8 cellular contexts compared by ENCODE assay signal in the genomic region with DNA sequence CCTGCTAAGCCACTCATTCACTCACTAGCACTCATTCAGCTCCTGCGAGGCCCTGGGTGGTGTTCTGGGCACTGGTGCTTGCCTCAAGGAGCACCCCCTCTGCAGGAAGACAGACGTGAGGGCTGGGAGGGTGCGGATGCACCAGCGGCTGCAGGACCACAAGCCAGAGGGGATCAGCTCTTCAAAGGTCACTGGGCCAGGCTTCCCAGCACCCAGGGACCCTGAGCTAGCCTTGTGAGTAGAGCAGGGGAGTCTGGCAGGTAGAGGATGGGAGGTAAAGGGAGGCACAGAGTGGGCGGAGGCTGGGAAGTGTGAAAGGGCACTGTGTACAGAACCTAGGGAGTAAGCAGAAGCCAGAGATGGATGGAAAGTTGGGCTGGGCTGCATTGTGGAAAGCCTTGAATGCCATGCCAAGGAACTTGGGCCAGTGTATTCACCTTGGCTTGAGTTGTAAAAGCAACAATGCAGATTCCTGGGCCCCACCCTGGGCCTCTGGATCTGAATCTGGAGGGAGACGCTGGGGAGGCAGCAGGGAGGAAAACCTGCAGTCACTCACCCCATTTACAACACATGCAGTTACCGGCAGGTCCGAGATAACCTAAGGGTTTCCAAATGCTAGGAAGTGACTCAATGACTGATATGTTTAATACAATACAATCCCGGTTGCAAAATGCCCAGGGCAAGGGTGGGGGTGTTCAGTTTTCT. TPM values are rescaled to one million over a fixed set of nuclear protein-coding genes. Genes with fewer than 3 reads are reported as not detected.
DNase-seq lines count a peak whose midpoint lies in the region; ATAC-seq and TF ChIP-seq lines count a peak whose summit lies in the region.

No MANE protein-coding gene starts in this region.

- H3K27me3 ChIP-seq in stomach smooth muscle (ENCODE audit: control insufficient read depth in 1 of 2, insufficient read depth in 2 of 2, low read length in 2 of 2): no peaks in the 10 kb centered on the region
- no peaks in the 10 kb centered on the region; the same call in 1 of the 2 replicates for H3K27me3 ChIP-seq in Karpas-422 (ENCODE audit: low read length)

- 75 to 81% methylated on average over 6 of the region's 9 CpGs for WGBS in mesodermal cell (ENCODE audit: insufficient coverage in 2 of 2), 2 experiments

- DNase-seq in coronary artery (ENCODE audit: low spot score) (peak; percentile 86), HEK293T (ENCODE audit: extremely low spot score) (no peak), Karpas-422 (no peak)

- H2AFZ ChIP-seq in Karpas-422 (ENCODE audit: low read length): no peak overlapping the region

- H3K9me2 ChIP-seq in Karpas-422 (replicated peaks; ENCODE audit: insufficient read depth, low read length): no peaks in the 10 kb centered on the region

- peaks cover 4% of the 10 kb centered on the region; the same call in 1 of the 2 replicates for H4K20me1 ChIP-seq in Karpas-422 (ENCODE audit: insufficient read depth, low read depth, low read length)

- H3K4me1 ChIP-seq in HEK293 (ENCODE audit: control insufficient read depth, insufficient read depth, low read length) (no peaks in the 10 kb centered on the region), mesodermal cell (ENCODE audit: control insufficient read depth, insufficient read depth, low read length, poor library complexity, severe bottlenecking) (peaks cover 10% of the 10 kb centered on the region), stomach smooth muscle (ENCODE audit: control insufficient read depth, insufficient read depth, low read length) (peaks cover 59% of the 10 kb centered on the region), Karpas-422 (ENCODE audit: low read length) (peaks cover 28% of the 10 kb centered on the region)

- H3K36me3 ChIP-seq in HEK293 (ENCODE audit: control insufficient read depth in 2 of 2, insufficient read depth in 1 of 2, low read length in 2 of 2) (no peaks in the 10 kb centered on the region), mesodermal cell (ENCODE audit: control insufficient read depth, insufficient read depth, low read length) (no peaks in the 10 kb centered on the region), stomach smooth muscle (ENCODE audit: control insufficient read depth in 2 of 2, insufficient read depth in 2 of 2, low read length in 2 of 2) (peaks cover 0 to 3% of the 10 kb centered on the region in 2 donors), Karpas-422 (ENCODE audit: insufficient read depth, low read length) (no peaks in the 10 kb centered on the region)

- H3K4me2 ChIP-seq in Karpas-422 (ENCODE audit: low read depth, low read length, poor library complexity, severe bottlenecking): no peak overlapping the region

- CTCF ChIA-PET in HEK293 (lab: Yijun Ruan, JAX): interaction anchor here (0.8 kb wide), 1 partner anchor 88 kb away, joined by 3 read pairs; no protein-coding TSS in a partner anchor
- CTCF ChIA-PET in HEK293T (lab: Yijun Ruan, JAX): no interaction called here

- POLR2A ChIA-PET in HEK293 (lab: Yijun Ruan, JAX): no interaction called here
- POLR2A ChIA-PET in HEK293T (lab: Yijun Ruan, JAX): no interaction called here

- no peaks in the 10 kb centered on the region for H3K79me2 ChIP-seq in Karpas-422 (ENCODE audit: low read length)

- H3K9me3 ChIP-seq in HEK293 (ENCODE audit: control insufficient read depth, insufficient read depth, low read depth, low read length) (no peaks in the 10 kb centered on the region), mesodermal cell (ENCODE audit: control insufficient read depth, low read length) (no peaks in the 10 kb centered on the region), stomach smooth muscle (ENCODE audit: control insufficient read depth in 2 of 2, low read length in 2 of 2) (no peaks in the 10 kb centered on the region), Karpas-422 (ENCODE audit: low read length) (no peaks in the 10 kb centered on the region)

- no peak for ATAC-seq in HG03342 (IDR thresholded peaks at IDR 0.05; ENCODE audit: unreplicated experiment)

- no peak overlapping the region for H3K4me3 ChIP-seq in HEK293 (ENCODE audit: low read depth, low read length)
- H3K4me3 ChIP-seq in WI38 (ENCODE audit: low read depth, low read length): peak overlapping the region; percentile 87
- peak overlapping the region; percentile 91 for H3K4me3 ChIP-seq in coronary artery
- H3K4me3 ChIP-seq in mesodermal cell (ENCODE audit: extremely low read depth, insufficient read depth, low read length, poor library complexity, severe bottlenecking): peak overlapping the region; percentile 79
- H3K4me3 ChIP-seq in stomach smooth muscle (ENCODE audit: low read length in 2 of 2): peak overlapping the region; percentile 61 to 86
- no peak overlapping the region for H3K4me3 ChIP-seq in Karpas-422 (ENCODE audit: low read length)

- H3K27ac ChIP-seq in HEK293 (ENCODE audit: extremely low read depth, low read depth, low read length) (no peak overlapping the region), coronary artery (peak overlapping the region; percentile 94 to 96), mesodermal cell (ENCODE audit: low read depth, low read length, severe bottlenecking) (no peak overlapping the region), stomach smooth muscle (ENCODE audit: low read length) (peak overlapping the region; percentile 97), Karpas-422 (ENCODE audit: low read length) (no peak overlapping the region)

- TF ChIP-seq CTCF in HEK293 (tag by site-specific recombination; IDR thresholded peaks at IDR 0.05) (no peak), WI38 (IDR thresholded peaks at IDR 0.05; ENCODE audit: low read depth, low read length) (no peak), coronary artery (IDR thresholded peaks at IDR 0.05) (no peak)

- peak overlapping the region; percentile 91 to 94 for H3K9ac ChIP-seq in stomach smooth muscle (ENCODE audit: low read length in 2 of 2)
- H3K9ac ChIP-seq in Karpas-422 (ENCODE audit: low read length): no peak overlapping the region

TF ChIP-seq in HEK293, 187 proteins besides CTCF, POLR2A, EP300 and RAD21:
- TF ChIP-seq ZFP37 (tag by site-specific recombination; IDR thresholded peaks at IDR 0.05): no peak
- no peak for TF ChIP-seq SCRT1 (tag by site-specific recombination; IDR thresholded peaks at IDR 0.05; ENCODE audit: borderline replicate concordance)
- TF ChIP-seq ZNF37A (tag by site-specific recombination; IDR thresholded peaks at IDR 0.05): no peak
- peak; percentile 7 for TF ChIP-seq ZBTB26 (tag by site-specific recombination; optimal IDR thresholded peaks at IDR 0.05)
- TF ChIP-seq ZBTB20 (tag by site-specific recombination; IDR thresholded peaks at IDR 0.05): peak; percentile 90
- TF ChIP-seq ZNF792 (tag by site-specific recombination; IDR thresholded peaks at IDR 0.05): no peak
- peak; percentile 92 for TF ChIP-seq GLI4 (tag by site-specific recombination; IDR thresholded peaks at IDR 0.05)

TF ChIP-seq in HEK293T, 16 proteins besides CTCF, POLR2A, EP300 and RAD21:
- TF ChIP-seq CTBP1 (IDR thresholded peaks at IDR 0.05; ENCODE audit: borderline replicate concordance) (no peak), NFRKB (IDR thresholded peaks at IDR 0.05) (no peak), ZNF384 (IDR thresholded peaks at IDR 0.05) (no peak), HDGF (IDR thresholded peaks at IDR 0.05; ENCODE audit: borderline replicate concordance) (no peak), ELF4 (IDR thresholded peaks at IDR 0.05) (no peak), L3MBTL2 (conservative IDR thresholded peaks at IDR 0.05) (no peak), FOXA1 (IDR thresholded peaks at IDR 0.05) (no peak), ARNT (IDR thresholded peaks at IDR 0.05) (no peak), PKNOX1 (IDR thresholded peaks at IDR 0.05) (no peak), FOXK2 (IDR thresholded peaks at IDR 0.05) (no peak), BHLHE40 (IDR thresholded peaks at IDR 0.05; ENCODE audit: borderline replicate concordance) (no peak)
TF ChIP-seq in HEK293T: peak in this region for 0.

RNA-seq across cellular contexts. Expression of gene IL4R, which starts 1.7 kb away (rescaled TPM):
- polyA plus RNA-seq in mesodermal cell (2013, experiment 1 of 2): 29.3 TPM
- polyA plus RNA-seq in mesodermal cell (2013, experiment 2 of 2): 20.0 TPM
- total RNA-seq in Karpas-422 (2014; rRNA removed; shearing (Covaris generic); ENCODE audit: low replicate concordance): 0.94 and 12.0 TPM in 2 replicates

RNA-seq across cellular contexts. Expression of gene NSMCE1, which starts 46.9 kb away (rescaled TPM):
- polyA plus RNA-seq in mesodermal cell (2013, experiment 1 of 2): 24.3 TPM
- 23.7 TPM for polyA plus RNA-seq in mesodermal cell (2013, experiment 2 of 2)
- 59.2 and 77.8 TPM in 2 replicates for total RNA-seq in Karpas-422 (2014; rRNA removed; shearing (Covaris generic); ENCODE audit: low replicate concordance)

Comparison
In these comparisons a context has a peak if more than half of its experiments do, and no peak if none do; other contexts are left out.
1. H3K27ac ChIP-seq: peak in coronary artery (2 of 2) and stomach smooth muscle (single experiment); none in HEK293 (single experiment), mesodermal cell (single experiment) and Karpas-422 (single experiment).
2. H3K4me3 ChIP-seq: peak in WI38 (single experiment), coronary artery (single experiment), mesodermal cell (single experiment) and stomach smooth muscle (2 of 2); none in HEK293 (single experiment) and Karpas-422 (single experiment).